In genomic region chr19:45931055-45931454, GRCh38 we compare ENCODE assay signal across 19 cellular contexts. TPM values are rescaled to one million over a fixed set of nuclear protein-coding genes. Genes with fewer than 3 reads are reported as not detected.
A peak's percentile ranks its signal among the peaks of the same experiment; 100 is the strongest.
DNase-seq lines count a peak whose midpoint lies in the region; ATAC-seq, FAIRE-seq and TF ChIP-seq lines count a peak whose summit lies in the region.
"Had no signal": no experiment of that assay in that cellular context is flagged by ENCODE, and none has a peak within 500 bp of the region (broad histone marks: within the 10 kb centered on the region; RNA-seq: fewer than 3 reads in every experiment).

No MANE protein-coding gene starts in this region.

- no peak for FAIRE-seq in GM12878 (lab: Jason Lieb, UNC)
- FAIRE-seq: A549 had no signal

- peak; percentile 25 for DNase-seq in natural killer cell treated with Interleukin-12 subunit alpha and Interleukin-12 subunit beta and Interleukin-15 and Interleukin-18, amount 100 ng/mL, for 72 hours (ENCODE audit: low spot score)
- DNase-seq in natural killer cell, result no peak
- no peak for DNase-seq in GM12878 (ENCODE audit: low read depth, low spot score)
- no peak for DNase-seq in epithelial cell of proximal tubule (ENCODE audit: low read depth)
- no peak for DNase-seq in cerebellar cortex (ENCODE audit: low spot score)
- no peak for DNase-seq in mucosa of gallbladder (ENCODE audit: low spot score)
- DNase-seq in GF-D8 (lab: John Stamatoyannopoulos, UW), result no peak
- DNase-seq: C1 segment of cervical spinal cord, MG63, NCI-H1092, NCI-H146, NCI-H2081, NCI-H510A, NCI-H82 had no signal

- H4K20me1 ChIP-seq in GM12878 (ENCODE audit: control insufficient read depth, insufficient read depth), result no peaks in the 10 kb centered on the region

- H3K36me3 Mint-ChIP-seq in natural killer cell treated with Interleukin-12 subunit alpha and Interleukin-12 subunit beta and Interleukin-15 and Interleukin-18, amount 100 ng/mL, for 72 hours, result no peaks in the 10 kb centered on the region
- no peaks in the 10 kb centered on the region for H3K36me3 Mint-ChIP-seq in natural killer cell

- no peaks in the 10 kb centered on the region; the same call in 1 of the 2 replicates for H3K4me1 ChIP-seq in GM12878 (ENCODE audit: control insufficient read depth, insufficient read depth, low read length)

- no peak overlapping the region for H3K4me2 ChIP-seq in GM12878 (ENCODE audit: control insufficient read depth, insufficient read depth)
- H3K4me2 ChIP-seq: A549, KMS-11 had no signal

- no TSS peak for BruUV-seq in GM12878 (replicated peaks; lab: Mats Ljungman, UMichigan)

- H3K4me1 Mint-ChIP-seq in natural killer cell treated with Interleukin-12 subunit alpha and Interleukin-12 subunit beta and Interleukin-15 and Interleukin-18, amount 100 ng/mL, for 72 hours (ENCODE audit: low read depth in 2 of 2), result peaks cover 10 to 15% of the 10 kb centered on the region in 2 donors
- peaks cover 13 to 15% of the 10 kb centered on the region in 2 donors for H3K4me1 Mint-ChIP-seq in natural killer cell

- CTCF ChIA-PET in GM12878 (lab: Yijun Ruan, JAX), result no interaction called here

- in situ Hi-C loops in GM12878 (cut with MboI), result no loop called here

- no peak overlapping the region for H2AFZ ChIP-seq in GM12878 (ENCODE audit: control insufficient read depth, low read depth, low read length)

- H3K4me3 ChIP-seq in GM12878 (no peak overlapping the region), epithelial cell of proximal tubule (ENCODE audit: low read depth, low read length) (no peak overlapping the region)
- H3K4me3 ChIP-seq: A549, HAP-1, MG63 had no signal

- H3K79me2 ChIP-seq in GM12878 (ENCODE audit: control insufficient read depth, insufficient read depth, low read length), result no peaks in the 10 kb centered on the region

- H3K27ac Mint-ChIP-seq in natural killer cell treated with Interleukin-12 subunit alpha and Interleukin-12 subunit beta and Interleukin-15 and Interleukin-18, amount 100 ng/mL, for 72 hours, result no peak overlapping the region
- H3K27ac Mint-ChIP-seq in natural killer cell, result no peak overlapping the region

- intact Hi-C loops in natural killer cell (cut with micrococcal nuclease), result no loop called here
- intact Hi-C loops in GM12878 (cut with micrococcal nuclease; ENCODE audit: unreplicated experiment), result no loop called here

- POLR2A ChIA-PET in GM12878 (lab: Charles Lee), result no interaction called here

- H3K27ac ChIP-seq in GM12878 (ENCODE audit: control insufficient read depth, insufficient read depth), result no peak overlapping the region
- H3K27ac ChIP-seq: A549, KMS-11 had no signal

- TF ChIP-seq RAD21 in GM12878 (IDR thresholded peaks at IDR 0.05; ENCODE audit: insufficient read depth, low read depth, low read length), result no peak

- RAD21 ChIA-PET in GM12878 (lab: Charles Lee; ENCODE audit: unreplicated experiment), result no interaction called here

- H3K4me3 Mint-ChIP-seq in natural killer cell treated with Interleukin-12 subunit alpha and Interleukin-12 subunit beta and Interleukin-15 and Interleukin-18, amount 100 ng/mL, for 72 hours, result no peak overlapping the region
- no peak overlapping the region for H3K4me3 Mint-ChIP-seq in natural killer cell

- TF ChIP-seq CTCF in natural killer cell (IDR thresholded peaks at IDR 0.05) (no peak), GM12878 (IDR thresholded peaks at IDR 0.05 in 2 of 3, conservative IDR thresholded peaks at IDR 0.05 in 1 of 3; ENCODE audit: control insufficient read depth in 2 of 3, extremely low read depth in 1 of 3, insufficient read depth in 1 of 3, low read depth in 3 of 3, low read length in 3 of 3) (no peak), epithelial cell of proximal tubule (conservative IDR thresholded peaks at IDR 0.05; ENCODE audit: low read depth, low read length) (peak; percentile 14)

- TF ChIP-seq POLR2A in GM12878 (IDR thresholded peaks at IDR 0.05; ENCODE audit: low read depth, low read length), result no peak

- SMC1A ChIA-PET in GM12878 (lab: Charles Lee; ENCODE audit: uncharacterized antibody, unreplicated experiment), result no interaction called here

- H3K9me3 Mint-ChIP-seq in natural killer cell treated with Interleukin-12 subunit alpha and Interleukin-12 subunit beta and Interleukin-15 and Interleukin-18, amount 100 ng/mL, for 72 hours, result no peaks in the 10 kb centered on the region
- H3K9me3 Mint-ChIP-seq in natural killer cell, result no peaks in the 10 kb centered on the region

- 40% methylated on average over 3 of the region's 3 CpGs for WGBS in GM12878 (ENCODE audit: insufficient coverage, insufficient replicate concordance, low lambda C conversion rate, missing lambda C conversion rate)

- no peaks in the 10 kb centered on the region for H3K9me3 ChIP-seq in GM12878 (replicated peaks; ENCODE audit: control insufficient read depth, insufficient read depth, low read length)
- H3K9me3 ChIP-seq: A549, HAP-1, MG63 had no signal

- no peak for ATAC-seq in natural killer cell treated with Interleukin-12 subunit alpha and Interleukin-12 subunit beta and Interleukin-15 and Interleukin-18, amount 100 ng/mL, for 72 hours
- ATAC-seq in natural killer cell (no peak), GM12878 (no peak), GM19467 (IDR thresholded peaks at IDR 0.05; ENCODE audit: unreplicated experiment) (no peak)
- ATAC-seq: A549 had no signal

- H3K9ac ChIP-seq in GM12878 (ENCODE audit: control insufficient read depth, insufficient read depth, low read length), result no peak overlapping the region
- H3K9ac ChIP-seq: KMS-11 had no signal

- H3K27me3 ChIP-seq in GM12878 (replicated peaks in 1 of 2; ENCODE audit: control insufficient read depth in 2 of 2, insufficient read depth in 2 of 2, low read length in 1 of 2), result no peaks in the 10 kb centered on the region

- no peak for TF ChIP-seq EP300 in GM12878 (IDR thresholded peaks at IDR 0.05; ENCODE audit: borderline replicate concordance in 1 of 2, control insufficient read depth in 1 of 2, low read depth in 2 of 2, low read length in 2 of 2)

- peaks cover 19 to 25% of the 10 kb centered on the region in 2 donors for H3K27me3 Mint-ChIP-seq in natural killer cell treated with Interleukin-12 subunit alpha and Interleukin-12 subunit beta and Interleukin-15 and Interleukin-18, amount 100 ng/mL, for 72 hours
- peaks cover 10 to 24% of the 10 kb centered on the region in 2 donors for H3K27me3 Mint-ChIP-seq in natural killer cell (ENCODE audit: low read depth in 2 of 2)

- H3K36me3 ChIP-seq in GM12878 (ENCODE audit: control insufficient read depth in 2 of 2, insufficient read depth in 2 of 2, low read length in 1 of 2), result no peaks in the 10 kb centered on the region
- H3K36me3 ChIP-seq: HAP-1, MG63 had no signal

RNA-seq across cellular contexts. Expression of gene NANOS2, which starts 16.5 kb away (rescaled TPM):
- total RNA-seq in natural killer cell treated with Interleukin-12 subunit alpha and Interleukin-12 subunit beta and Interleukin-15 and Interleukin-18, amount 100 ng/mL, for 72 hours, result not detected
- not detected for total RNA-seq in natural killer cell
- total RNA-seq in GM12878 (2013; cell fraction: nucleolus; rRNA removed), result not detected in 2 replicates
- total RNA-seq in GM12878 (2014; rRNA removed), result not detected in 2 replicates
- total RNA-seq in GM12878 (2014; rRNA removed; fragmentation: Illumina TruSeq; extraction: Trizol), result not detected in 2 replicates
- not detected in 2 replicates for total RNA-seq in GM12878 (2021)
- polyA plus RNA-seq in GM12878 (2011; ENCODE audit: low read depth), result not detected
- not detected in 2 replicates for polyA plus RNA-seq in GM12878 (2011; rRNA removed)
- polyA plus RNA-seq in GM12878 (2011; cell fraction: cytosol; rRNA removed), result not detected in 2 replicates
- not detected in 2 replicates for polyA plus RNA-seq in GM12878 (2011; cell fraction: nucleus; rRNA removed)
- polyA plus RNA-seq in GM12878 (2012), result not detected in 2 replicates
- polyA plus RNA-seq in GM12878 (2014; fragmentation: Illumina TruSeq; extraction: Trizol), result not detected in 2 replicates
- not detected for polyA plus RNA-seq in GM12878 (2014; fragmentation: Nextera tagmentation; extraction: Ambion mirVana)
- polyA plus RNA-seq in GM12878 (2014; rRNA removed), result 0.04 TPM in 1 of 2 replicates, not detected in the other
- polyA plus RNA-seq in GM12878 (2016; fragmentation: Nextera tagmentation; extraction: Ambion mirVana), result not detected
- polyA minus RNA-seq in GM12878 (2011; rRNA and poly(A)+ RNA removed), result not detected in 2 replicates
- polyA minus RNA-seq in GM12878 (2011; cell fraction: cytosol; rRNA and poly(A)+ RNA removed), result not detected in 2 replicates
- not detected in 2 replicates for polyA minus RNA-seq in GM12878 (2011; cell fraction: nucleus; rRNA and poly(A)+ RNA removed)
- total RNA-seq in epithelial cell of proximal tubule, result not detected in 2 replicates
- not detected for total RNA-seq in mucosa of gallbladder
- total RNA-seq: Daoy had no signal
- polyA plus RNA-seq: A549 had no signal

RNA-seq across cellular contexts. Expression of gene MYPOP, which starts 28.6 kb away (rescaled TPM):
- total RNA-seq in natural killer cell treated with Interleukin-12 subunit alpha and Interleukin-12 subunit beta and Interleukin-15 and Interleukin-18, amount 100 ng/mL, for 72 hours, result 10 to 100 TPM; 10.6 to 14.9 TPM
- total RNA-seq in natural killer cell, result 1 to 10 TPM; 7.0 to 8.4 (median 7.2) TPM
- total RNA-seq in GM12878 (2013; cell fraction: nucleolus; rRNA removed), result 4.3 and 5.0 TPM in 2 replicates
- total RNA-seq in GM12878 (2014; rRNA removed), result 1.7 and 2.1 TPM in 2 replicates
- 1.1 and 1.2 TPM in 2 replicates for total RNA-seq in GM12878 (2014; rRNA removed; fragmentation: Illumina TruSeq; extraction: Trizol)
- total RNA-seq in GM12878 (2021), result 9.4 TPM in 2 replicates
- 0.52 TPM for polyA plus RNA-seq in GM12878 (2011; ENCODE audit: low read depth)
- 0.52 and 1.1 TPM in 2 replicates for polyA plus RNA-seq in GM12878 (2011; rRNA removed)
- polyA plus RNA-seq in GM12878 (2011; cell fraction: cytosol; rRNA removed), result 2.0 and 2.4 TPM in 2 replicates
- 4.4 and 5.6 TPM in 2 replicates for polyA plus RNA-seq in GM12878 (2011; cell fraction: nucleus; rRNA removed)
- 3.8 and 4.8 TPM in 2 replicates for polyA plus RNA-seq in GM12878 (2012)
- polyA plus RNA-seq in GM12878 (2014; fragmentation: Illumina TruSeq; extraction: Trizol), result 0.92 and 2.3 TPM in 2 replicates
- polyA plus RNA-seq in GM12878 (2014; fragmentation: Nextera tagmentation; extraction: Ambion mirVana), result 1 to 10 TPM in 1 of 2 experiments, under 1 TPM in 1; 0.47 to 1.7 TPM
- 4.6 and 5.8 TPM in 2 replicates for polyA plus RNA-seq in GM12878 (2014; rRNA removed)
- polyA plus RNA-seq in GM12878 (2016; fragmentation: Nextera tagmentation; extraction: Ambion mirVana), result 1 to 10 TPM in 1 of 2 experiments, under 1 TPM in 1; 0.70 to 1.1 TPM
- polyA minus RNA-seq in GM12878 (2011; rRNA and poly(A)+ RNA removed), result 0.44 and 0.46 TPM in 2 replicates
- polyA minus RNA-seq in GM12878 (2011; cell fraction: cytosol; rRNA and poly(A)+ RNA removed), result 1.2 TPM in 2 replicates
- polyA minus RNA-seq in GM12878 (2011; cell fraction: nucleus; rRNA and poly(A)+ RNA removed), result 1.2 and 2.5 TPM in 2 replicates
- total RNA-seq in epithelial cell of proximal tubule, result 1.3 and 2.0 TPM in 2 replicates
- total RNA-seq in mucosa of gallbladder, result 13.0 TPM

RNA-seq across cellular contexts. Expression of gene NOVA2, which starts 42.6 kb away (rescaled TPM):
- total RNA-seq in natural killer cell treated with Interleukin-12 subunit alpha and Interleukin-12 subunit beta and Interleukin-15 and Interleukin-18, amount 100 ng/mL, for 72 hours, result not detected
- not detected for total RNA-seq in natural killer cell
- not detected in 2 replicates for total RNA-seq in GM12878 (2013; cell fraction: nucleolus; rRNA removed)
- total RNA-seq in GM12878 (2014; rRNA removed), result not detected in 2 replicates
- under 0.01 TPM in 1 of 2 replicates, not detected in the other for total RNA-seq in GM12878 (2014; rRNA removed; fragmentation: Illumina TruSeq; extraction: Trizol)
- total RNA-seq in GM12878 (2021), result 0.03 and 0.44 TPM in 2 replicates
- polyA plus RNA-seq in GM12878 (2011; ENCODE audit: low read depth), result not detected
- not detected in 2 replicates for polyA plus RNA-seq in GM12878 (2011; rRNA removed)
- not detected in 2 replicates for polyA plus RNA-seq in GM12878 (2011; cell fraction: cytosol; rRNA removed)
- not detected in 2 replicates for polyA plus RNA-seq in GM12878 (2011; cell fraction: nucleus; rRNA removed)
- 0.01 and 0.03 TPM in 2 replicates for polyA plus RNA-seq in GM12878 (2012)
- polyA plus RNA-seq in GM12878 (2014; fragmentation: Illumina TruSeq; extraction: Trizol), result 0.03 TPM in 2 replicates
- under 1 TPM in 1 of 2 experiments, not detected in 1; under 0.01 TPM for polyA plus RNA-seq in GM12878 (2014; fragmentation: Nextera tagmentation; extraction: Ambion mirVana)
- polyA plus RNA-seq in GM12878 (2014; rRNA removed), result 0.05 TPM in 1 of 2 replicates, not detected in the other
- under 1 TPM in 1 of 2 experiments, not detected in 1; 0.03 TPM for polyA plus RNA-seq in GM12878 (2016; fragmentation: Nextera tagmentation; extraction: Ambion mirVana)
- polyA minus RNA-seq in GM12878 (2011; rRNA and poly(A)+ RNA removed), result not detected in 2 replicates
- polyA minus RNA-seq in GM12878 (2011; cell fraction: cytosol; rRNA and poly(A)+ RNA removed), result not detected in 2 replicates
- polyA minus RNA-seq in GM12878 (2011; cell fraction: nucleus; rRNA and poly(A)+ RNA removed), result not detected in 2 replicates
- not detected in 2 replicates for total RNA-seq in epithelial cell of proximal tubule
- total RNA-seq in mucosa of gallbladder, result 3.1 TPM
- total RNA-seq: Daoy had no signal

RNA-seq across cellular contexts. Expression of gene IRF2BP1, which starts 45.1 kb away (rescaled TPM):
- total RNA-seq in natural killer cell treated with Interleukin-12 subunit alpha and Interleukin-12 subunit beta and Interleukin-15 and Interleukin-18, amount 100 ng/mL, for 72 hours, result 10 to 100 TPM; 14.5 to 18.2 TPM
- total RNA-seq in natural killer cell (10 to 100 TPM; 16.1 to 20.3 (median 19.6) TPM), GM12878 (2014; rRNA removed) (15.4 and 19.9 TPM in 2 replicates), GM12878 (2014; rRNA removed; fragmentation: Illumina TruSeq; extraction: Trizol) (2.1 and 3.0 TPM in 2 replicates), GM12878 (2021) (23.1 and 24.4 TPM in 2 replicates), epithelial cell of proximal tubule (26.8 and 31.2 TPM in 2 replicates), mucosa of gallbladder (44.4 TPM)
- 15.6 and 16.9 TPM in 2 replicates for total RNA-seq in GM12878 (2013; cell fraction: nucleolus; rRNA removed)
- 2.0 TPM for polyA plus RNA-seq in GM12878 (2011; ENCODE audit: low read depth)
- polyA plus RNA-seq in GM12878 (2011; rRNA removed) (0.76 and 1.9 TPM in 2 replicates), GM12878 (2014; fragmentation: Illumina TruSeq; extraction: Trizol) (0.30 and 2.0 TPM in 2 replicates), GM12878 (2014; fragmentation: Nextera tagmentation; extraction: Ambion mirVana) (under 1 TPM; 0.31 to 0.69 TPM), GM12878 (2014; rRNA removed) (12.5 and 14.5 TPM in 2 replicates), GM12878 (2016; fragmentation: Nextera tagmentation; extraction: Ambion mirVana) (1 to 10 TPM; 5.8 to 7.9 TPM)
- polyA plus RNA-seq in GM12878 (2011; cell fraction: cytosol; rRNA removed), result 3.1 and 6.3 TPM in 2 replicates
- polyA plus RNA-seq in GM12878 (2011; cell fraction: nucleus; rRNA removed), result 8.8 and 10.9 TPM in 2 replicates
- polyA plus RNA-seq in GM12878 (2012), result 5.4 and 7.5 TPM in 2 replicates
- polyA minus RNA-seq in GM12878 (2011; rRNA and poly(A)+ RNA removed), result 2.2 and 5.3 TPM in 2 replicates
- 5.0 and 5.5 TPM in 2 replicates for polyA minus RNA-seq in GM12878 (2011; cell fraction: cytosol; rRNA and poly(A)+ RNA removed)
- 10.6 and 15.7 TPM in 2 replicates for polyA minus RNA-seq in GM12878 (2011; cell fraction: nucleus; rRNA and poly(A)+ RNA removed)
